ENCODE assay signal across 16 cellular contexts in genomic region chr1:203185061-203185461, GRCh38. TPM values are rescaled to one million over a fixed set of nuclear protein-coding genes. Genes with fewer than 3 reads are reported as not detected.
"Had no signal": no experiment of that assay in that cellular context is flagged by ENCODE, and none has a peak within 500 bp of the region (broad histone marks: within the 10 kb centered on the region; RNA-seq: fewer than 3 reads in every experiment).

No MANE protein-coding gene starts in this region.

- H2AFZ ChIP-seq: parathyroid adenoma had no signal

- H3K4me1 ChIP-seq: ascending aorta, foreskin keratinocyte, parathyroid adenoma had no signal

- H3K4me1 Mint-ChIP-seq: activated CD8-positive, alpha-beta memory T cell treated with anti-CD3 and anti-CD28 coated beads, Interleukin-2, amount 10 ng/mL, durations not matched to agents 7 days and 5 days had no signal

- H3K27ac ChIP-seq: ascending aorta, cardiac muscle cell, esophagus muscularis mucosa, foreskin keratinocyte, parathyroid adenoma, tibial nerve had no signal

- H3K9ac ChIP-seq: parathyroid adenoma had no signal

- H3K4me3 Mint-ChIP-seq: activated CD8-positive, alpha-beta memory T cell treated with anti-CD3 and anti-CD28 coated beads, Interleukin-2, amount 10 ng/mL, durations not matched to agents 7 days and 5 days; activated naive CD8-positive, alpha-beta T cell treated with anti-CD3 and anti-CD28 coated beads, Interleukin-2, amount 50 U/mL, for 24 hours; activated T-cell treated with anti-CD3 and anti-CD28 coated beads, Interleukin-2, amount 50 U/mL, for 4 hours; effector memory CD8-positive, alpha-beta T cell had no signal

- H3K27ac Mint-ChIP-seq: activated CD8-positive, alpha-beta memory T cell treated with anti-CD3 and anti-CD28 coated beads, Interleukin-2, amount 10 ng/mL, durations not matched to agents 7 days and 5 days; activated naive CD8-positive, alpha-beta T cell treated with anti-CD3 and anti-CD28 coated beads, Interleukin-2, amount 50 U/mL, for 24 hours; effector memory CD8-positive, alpha-beta T cell had no signal

- H3K36me3 Mint-ChIP-seq: activated CD8-positive, alpha-beta memory T cell treated with anti-CD3 and anti-CD28 coated beads, Interleukin-2, amount 10 ng/mL, durations not matched to agents 7 days and 5 days had no signal

- DNase-seq: activated CD8-positive, alpha-beta memory T cell treated with anti-CD3 and anti-CD28 coated beads, Interleukin-2, amount 10 ng/mL, durations not matched to agents 7 days and 5 days; activated naive CD8-positive, alpha-beta T cell treated with anti-CD3 and anti-CD28 coated beads, Interleukin-2, amount 50 U/mL, for 24 hours; activated T-cell treated with anti-CD3 and anti-CD28 coated beads, Interleukin-2, amount 50 U/mL, for 4 hours; effector memory CD8-positive, alpha-beta T cell; foreskin keratinocyte; retina; SIG-M5; small intestine; T-helper 2 cell had no signal

- H3K9me3 Mint-ChIP-seq: activated naive CD8-positive, alpha-beta T cell treated with anti-CD3 and anti-CD28 coated beads, Interleukin-2, amount 50 U/mL, for 24 hours; activated T-cell treated with anti-CD3 and anti-CD28 coated beads, Interleukin-2, amount 50 U/mL, for 4 hours; effector memory CD8-positive, alpha-beta T cell had no signal

- H3K27me3 ChIP-seq: ascending aorta, cardiac muscle cell, esophagus muscularis mucosa, tibial nerve had no signal

- H3K9me3 ChIP-seq: ascending aorta, esophagus muscularis mucosa, tibial nerve had no signal

- H3K36me3 ChIP-seq: ascending aorta, cardiac muscle cell, esophagus muscularis mucosa, tibial nerve had no signal

- ATAC-seq: activated CD4-positive, CD25-positive, alpha-beta regulatory T cell treated with anti-CD3 and anti-CD28 coated beads, Interleukin-2, amount 50 U/mL, for 24 hours; activated CD8-positive, alpha-beta memory T cell treated with anti-CD3 and anti-CD28 coated beads, Interleukin-2, amount 10 ng/mL, durations not matched to agents 7 days and 5 days; activated naive CD8-positive, alpha-beta T cell treated with anti-CD3 and anti-CD28 coated beads, Interleukin-2, amount 50 U/mL, for 24 hours; activated T-cell treated with anti-CD3 and anti-CD28 coated beads, Interleukin-2, amount 50 U/mL, for 4 hours; effector memory CD8-positive, alpha-beta T cell; foreskin keratinocyte; left lobe of liver had no signal

- H3K4me3 ChIP-seq: ascending aorta, cardiac muscle cell, esophagus muscularis mucosa, tibial nerve had no signal

- H3K79me2 ChIP-seq: parathyroid adenoma had no signal

RNA-seq across cellular contexts. Expression of gene CHI3L1, which starts 1.4 kb away (rescaled TPM):
- total RNA-seq: activated CD8-positive, alpha-beta memory T cell treated with anti-CD3 and anti-CD28 coated beads, Interleukin-2, amount 10 ng/mL, durations not matched to agents 7 days and 5 days; activated T-cell treated with anti-CD3 and anti-CD28 coated beads, Interleukin-2, amount 50 U/mL, for 4 hours; cardiac muscle cell; foreskin keratinocyte had no signal

RNA-seq across cellular contexts. Expression of gene MYBPH, which starts 9.4 kb away (rescaled TPM):
- total RNA-seq: activated CD8-positive, alpha-beta memory T cell treated with anti-CD3 and anti-CD28 coated beads, Interleukin-2, amount 10 ng/mL, durations not matched to agents 7 days and 5 days; activated T-cell treated with anti-CD3 and anti-CD28 coated beads, Interleukin-2, amount 50 U/mL, for 4 hours; ascending aorta; esophagus muscularis mucosa; foreskin keratinocyte; left lobe of liver; tibial nerve had no signal

RNA-seq across cellular contexts. Expression of gene CHIT1, which starts 44.4 kb away (rescaled TPM):
- total RNA-seq: ascending aorta, foreskin keratinocyte had no signal

RNA-seq across cellular contexts. Expression of gene ADORA1, which starts 57.5 kb away (rescaled TPM):
- total RNA-seq: activated CD8-positive, alpha-beta memory T cell treated with anti-CD3 and anti-CD28 coated beads, Interleukin-2, amount 10 ng/mL, durations not matched to agents 7 days and 5 days had no signal
